ENCODE assay signal across 8 cellular contexts in the genomic region with DNA sequence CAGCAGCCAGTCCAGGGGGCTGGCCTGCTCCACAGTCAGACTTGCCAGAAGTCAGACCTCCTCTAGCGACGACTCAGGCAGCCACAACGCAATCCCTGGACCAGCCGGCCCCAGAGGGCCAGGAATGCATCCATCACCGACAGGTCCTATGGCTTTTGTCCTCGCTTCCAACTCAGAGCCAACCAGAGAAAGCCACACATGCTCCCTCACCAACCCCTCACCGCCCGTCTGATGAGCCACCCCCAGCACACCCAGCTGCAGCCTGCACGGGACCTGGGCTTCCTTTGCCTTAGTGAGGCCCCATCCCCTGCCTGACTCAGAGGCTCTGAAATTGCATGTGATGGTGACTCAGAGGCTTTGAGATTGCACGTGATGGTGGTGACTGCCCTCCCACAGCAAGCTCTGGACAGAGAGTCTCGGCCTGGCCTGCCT. TPM values are rescaled to one million over a fixed set of nuclear protein-coding genes. Genes with fewer than 3 reads are reported as not detected.
A peak's percentile ranks its signal among the peaks of the same experiment; 100 is the strongest.
DNase-seq lines count a peak whose midpoint lies in the region; ATAC-seq and TF ChIP-seq lines count a peak whose summit lies in the region.
"Not testable (repeated sequence)": the region's sequence is repeated elsewhere in the genome, so short reads cannot be mapped to it uniquely, and the experiment has no call there.

No MANE protein-coding gene starts in this region.

- CTCF ChIA-PET in A673 (lab: Charles Lee), result not testable (repeated sequence)

- DNase-seq in A673 (ENCODE audit: low spot score) (peak; percentile 11), NOMO-1 treated with DMSO at 0.1 percent for 48 hours (lab: John Stamatoyannopoulos, UW; ENCODE audit: unreplicated experiment) (peak; percentile 77), activated T-cell treated with anti-CD3 and anti-CD28 coated beads for 48 hours (ENCODE audit: low read depth) (peak; percentile 39), dermis microvascular lymphatic vessel endothelial cell (ENCODE audit: low read depth in 2 of 2) (peak; percentile 73 to 95)
- not testable (repeated sequence) for DNase-seq in right lobe of liver
- peak in 2 of 3 donors; percentile 33 to 50 for DNase-seq in stimulated activated CD4-positive, alpha-beta T cell treated with anti-CD3 and anti-CD28 coated beads, Interleukin-12 subunit alpha, Interleukin-12 subunit beta, amount 100 ng/mL, for 48 hours (ENCODE audit: low read depth in 2 of 3, low spot score in 1 of 3)

- H3K27ac ChIP-seq in A673 (ENCODE audit: low read depth, low read length, poor library complexity, severe bottlenecking); right lobe of liver: not testable (repeated sequence)

- ATAC-seq in GM18861 (IDR thresholded peaks at IDR 0.05; ENCODE audit: unreplicated experiment) (peak; percentile 68), HG03039 (IDR thresholded peaks at IDR 0.05; ENCODE audit: unreplicated experiment) (peak; percentile 52), right lobe of liver (peak in 3 of 4 donors; percentile 40 to 82 (median 55))

- not testable (repeated sequence) for TF ChIP-seq POLR2A in right lobe of liver (IDR thresholded peaks at IDR 0.05)

- BruUV-seq in A673 (replicated peaks; lab: Mats Ljungman, UMichigan), result not testable (repeated sequence)

- 37% methylated on average over 2 of the region's 11 CpGs for WGBS in right lobe of liver (ENCODE audit: insufficient coverage, low coverage, low lambda C conversion rate, missing lambda C conversion rate)

- TF ChIP-seq CTCF in A673 (conservative IDR thresholded peaks at IDR 0.05; ENCODE audit: low read depth, low read length); right lobe of liver (IDR thresholded peaks at IDR 0.05): not testable (repeated sequence)

- H3K36me3 ChIP-seq in A673 (ENCODE audit: insufficient read depth, low read length, poor library complexity, severe bottlenecking); right lobe of liver: not testable (repeated sequence)

- H3K27me3 ChIP-seq in A673 (replicated peaks; ENCODE audit: insufficient read depth, low read depth, low read length, poor library complexity); right lobe of liver: not testable (repeated sequence)

- not testable (repeated sequence) for H3K9me3 ChIP-seq in A673 (ENCODE audit: low read depth, low read length, poor library complexity, severe bottlenecking); right lobe of liver

- not testable (repeated sequence) for H3K4me1 ChIP-seq in A673 (ENCODE audit: insufficient read depth, low read length, poor library complexity, severe bottlenecking); right lobe of liver

- intact Hi-C loops in A673 (cut with micrococcal nuclease; ENCODE audit: unreplicated experiment); right lobe of liver (cut with DNase I): not testable (repeated sequence)

- H3K4me3 ChIP-seq in A673 (ENCODE audit: low read depth, low read length, poor library complexity, severe bottlenecking); right lobe of liver: not testable (repeated sequence)

- POLR2A ChIA-PET in A673 (lab: Charles Lee; ENCODE audit: low non-redundant PET), result not testable (repeated sequence)

RNA-seq across cellular contexts. Expression of a gene that starts 40.2 kb away (rescaled TPM):
- total RNA-seq in A673 (2021) (91.1 and 96.2 TPM in 2 replicates), dermis microvascular lymphatic vessel endothelial cell (50.6 and 64.0 TPM in 2 replicates), right lobe of liver (10 to 100 TPM; 40.4 to 56.2 (median 44.3) TPM)
